12 cellular contexts compared by ENCODE assay signal in genomic region chr6:81995548-81996289, GRCh38.
DNase-seq lines count a peak whose midpoint lies in the region; ATAC-seq and TF ChIP-seq lines count a peak whose summit lies in the region.
"Had no signal": no experiment of that assay in that cellular context is flagged by ENCODE, and none has a peak within 500 bp of the region (broad histone marks: within the 10 kb centered on the region; RNA-seq: fewer than 3 reads in every experiment).

No MANE protein-coding gene starts in this region.

- no TSS peak for BruUV-seq in MCF 10A (replicated peaks; lab: Mats Ljungman, UMichigan)

- H3K9me3 Mint-ChIP-seq in MCF 10A (ENCODE audit: unreplicated experiment), result no peaks in the 10 kb centered on the region
- peaks cover 4% of the 10 kb centered on the region for H3K9me3 Mint-ChIP-seq in mesothelial cell of epicardium

- H3K4me3 ChIP-seq in MG63, result no peak overlapping the region

- H3K4me1 Mint-ChIP-seq in MCF 10A (ENCODE audit: insufficient read depth, unreplicated experiment) (peaks cover 49% of the 10 kb centered on the region), mesothelial cell of epicardium (peaks cover 18% of the 10 kb centered on the region)

- H3K27me3 Mint-ChIP-seq in MCF 10A (ENCODE audit: insufficient read depth, unreplicated experiment) (no peaks in the 10 kb centered on the region), mesothelial cell of epicardium (ENCODE audit: low read depth) (no peaks in the 10 kb centered on the region)

- H3K36me3 Mint-ChIP-seq in MCF 10A (ENCODE audit: insufficient read depth, unreplicated experiment), result no peaks in the 10 kb centered on the region
- H3K36me3 Mint-ChIP-seq in mesothelial cell of epicardium, result no peaks in the 10 kb centered on the region

- TF ChIP-seq CTCF in MCF 10A (IDR thresholded peaks at IDR 0.05; ENCODE audit: unreplicated experiment), result no peak
- TF ChIP-seq CTCF in mesothelial cell of epicardium (IDR thresholded peaks at IDR 0.05; ENCODE audit: unreplicated experiment), result no peak

- no peak for ATAC-seq in GM19023 (IDR thresholded peaks at IDR 0.05; ENCODE audit: unreplicated experiment)

- no peaks in the 10 kb centered on the region; the same call in 1 of the 2 replicates for H3K9me3 ChIP-seq in MG63
- H3K9me3 ChIP-seq: neutrophil had no signal

- POLR2A ChIA-PET in MCF 10A (lab: Yijun Ruan, JAX), result interaction anchor here (0.6 to 3.1 kb wide), 11 partner anchors 14 to 887 kb away, joined by 3 to 35 read pairs (median 3); partner anchors contain the start of gene TENT5A

- CTCF ChIA-PET in MCF 10A (lab: Yijun Ruan, JAX), result interaction anchor here (0.5 to 2.7 kb wide), 3 partner anchors 10 to 13 kb away, joined by 3 to 12 read pairs (median 3); no protein-coding TSS in a partner anchor

- intact Hi-C loops in MCF 10A (cut with micrococcal nuclease) (loop anchor here (5.0 kb wide), 2 partner anchors 58 to 228 kb away; no protein-coding TSS in a partner anchor), head of caudate nucleus (cut with DNase I) (no loop called here)

- no peaks in the 10 kb centered on the region for H3K27me3 ChIP-seq in MG63
- H3K27me3 ChIP-seq: neutrophil had no signal

- DNase-seq in DMS53 treated with DMSO at 0.1 percent for 48 hours (lab: John Stamatoyannopoulos, UW; ENCODE audit: unreplicated experiment), result peak; percentile 17
- peak; percentile 52 for DNase-seq in NCI-H2196 (lab: John Stamatoyannopoulos, UW; ENCODE audit: unreplicated experiment)
- DNase-seq in MCF 10A (ENCODE audit: unreplicated experiment), result no peak
- no peak for DNase-seq in mesothelial cell of epicardium (ENCODE audit: low spot score in 2 of 2, unreplicated experiment in 2 of 2)
- DNase-seq in activated naive CD4-positive, alpha-beta T cell treated with Interleukin-2 at 50 U/mL for 16 hours, result no peak
- no peak for DNase-seq in head of caudate nucleus
- no peak for DNase-seq in MG63
- DNase-seq: activated CD4-positive, alpha-beta T cell treated with anti-CD3 and anti-CD28 coated beads, Interleukin-2, amount 50 U/mL, for 4 hours; stimulated activated CD4-positive, alpha-beta T cell treated with anti-CD3 and anti-CD28 coated beads, Interleukin-1b, Interleukin-23, amount 100 ng/mL, for 48 hours; SW 1271 had no signal

- peak overlapping the region; percentile 96 for H3K27ac Mint-ChIP-seq in MCF 10A (ENCODE audit: low read depth, unreplicated experiment)
- peak overlapping the region; percentile 14 for H3K27ac Mint-ChIP-seq in mesothelial cell of epicardium

- H3K36me3 ChIP-seq in MG63, result no peaks in the 10 kb centered on the region
- H3K36me3 ChIP-seq: neutrophil had no signal

- no peak overlapping the region for H3K4me3 Mint-ChIP-seq in MCF 10A (ENCODE audit: unreplicated experiment)
- no peak overlapping the region for H3K4me3 Mint-ChIP-seq in mesothelial cell of epicardium

Comparison
In these comparisons a context has a peak if more than half of its experiments do, and no peak if none do; other contexts are left out.
1. DNase-seq: peak in DMS53 treated with DMSO at 0.1 percent for 48 hours (single experiment) and NCI-H2196 (single experiment); none in MCF 10A (single experiment), mesothelial cell of epicardium (0 of 2), activated naive CD4-positive, alpha-beta T cell treated with Interleukin-2 at 50 U/mL for 16 hours (single experiment), head of caudate nucleus (0 of 42) and MG63 (single experiment).